8 cellular contexts compared by ENCODE assay signal in the genomic region with DNA sequence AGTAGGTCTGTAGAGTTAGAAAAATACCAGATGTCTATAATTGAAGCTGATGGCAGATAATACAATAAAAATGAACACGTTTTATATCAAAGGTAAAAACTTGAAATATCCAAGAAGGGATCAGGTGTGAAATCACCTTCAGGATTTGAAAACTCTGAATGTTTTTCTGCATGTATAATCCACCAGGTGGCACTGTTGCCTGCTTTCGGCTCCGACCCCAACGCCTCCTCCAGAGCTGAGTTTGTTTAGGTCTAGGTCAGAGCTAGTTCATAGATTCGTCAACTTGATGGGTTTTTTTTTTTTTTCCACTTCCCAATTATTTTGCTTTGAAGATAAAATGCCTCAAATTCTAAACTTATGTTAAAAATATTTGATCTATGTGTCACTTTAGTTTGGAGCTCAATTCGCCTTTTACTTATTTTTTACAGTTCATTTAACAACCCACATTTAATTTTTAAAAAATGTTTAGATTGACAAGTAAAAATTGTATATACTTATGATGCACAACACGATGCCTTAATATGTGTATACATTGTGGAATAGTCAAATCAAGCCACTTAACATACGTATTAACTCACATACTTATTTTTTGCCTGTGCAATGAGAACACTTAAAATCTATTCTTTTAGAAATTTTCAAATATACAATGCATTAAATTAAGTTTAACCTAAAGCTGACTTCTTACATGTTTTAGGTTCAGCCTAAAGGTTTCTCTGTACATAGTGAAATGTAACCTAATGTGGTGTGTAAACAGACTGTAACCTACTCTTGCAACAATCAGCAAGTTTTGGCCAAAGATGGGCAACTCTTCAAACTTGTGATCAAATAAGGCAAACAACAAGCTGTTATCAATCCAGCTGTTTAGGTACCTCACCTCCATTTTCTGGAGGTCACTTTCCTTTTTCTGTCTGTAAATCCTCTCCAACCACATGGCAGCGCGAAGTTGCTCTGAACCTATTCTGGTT. TPM values are rescaled to one million over a fixed set of nuclear protein-coding genes. Genes with fewer than 3 reads are reported as not detected.
DNase-seq lines count a peak whose midpoint lies in the region; ATAC-seq and TF ChIP-seq lines count a peak whose summit lies in the region.

No MANE protein-coding gene starts in this region.

- ATAC-seq in CD8-positive, alpha-beta T cell: no peak
- ATAC-seq in GM21786 (IDR thresholded peaks at IDR 0.05; ENCODE audit: unreplicated experiment) (peak; percentile 52), left colon (peak; percentile 81), GM19455 (IDR thresholded peaks at IDR 0.05; ENCODE audit: unreplicated experiment) (no peak)
- no peak for ATAC-seq in central memory CD8-positive, alpha-beta T cell (replicated peaks; ENCODE audit: extremely low read depth, poor library complexity, severe bottlenecking)

- intact Hi-C loops in CD8-positive, alpha-beta T cell (cut with DNase I, micrococcal nuclease): loop anchor here (1.0 to 10.0 kb wide), 13 partner anchors 132 to 1694 kb away; partner anchors contain the start of genes OPN5 (in 1 of the 2), RCAN2 (in 1 of the 2) and TNFRSF21 (in 1 of the 2)
- intact Hi-C loops in left colon (cut with DNase I, micrococcal nuclease): loop anchor here in 1 of 2 donors (5.0 to 10.0 kb wide), 2 partner anchors 322 to 534 kb away; no protein-coding TSS in a partner anchor

- peak; percentile 6 to 71 (median 48) for DNase-seq in CD8-positive, alpha-beta T cell
- peak; percentile 21 for DNase-seq in NCI-H2171 (lab: John Stamatoyannopoulos, UW)
- DNase-seq in activated CD4-positive, CD25-positive, alpha-beta regulatory T cell treated with anti-CD3 and anti-CD28 coated beads, Interleukin-2, amount 50 U/mL, for 72 hours: peak; percentile 44
- DNase-seq in central memory CD8-positive, alpha-beta T cell (ENCODE audit: low spot score in 2 of 2): peak; percentile 23
- DNase-seq in left colon: peak; percentile 47 to 61
- DNase-seq in stimulated activated CD4-positive, alpha-beta T cell treated with anti-CD3 and anti-CD28 coated beads, Interleukin-4, amount 100 ng/mL, for 24 hours: peak; percentile 63

- peaks cover 3% of the 10 kb centered on the region for H3K36me3 Mint-ChIP-seq in CD8-positive, alpha-beta T cell
- H3K36me3 Mint-ChIP-seq in central memory CD8-positive, alpha-beta T cell (ENCODE audit: insufficient read depth): no peaks in the 10 kb centered on the region

- H3K4me3 Mint-ChIP-seq in CD8-positive, alpha-beta T cell: no peak overlapping the region
- H3K4me3 Mint-ChIP-seq in central memory CD8-positive, alpha-beta T cell: no peak overlapping the region

- POLR2A ChIA-PET in CD8-positive, alpha-beta T cell (lab: Charles Lee): interaction anchor here (0.8 to 1.0 kb wide), 2 partner anchors 39 to 236 kb away, joined by 3 read pairs; no protein-coding TSS in a partner anchor

- no peaks in the 10 kb centered on the region for H3K9me3 ChIP-seq in CD8-positive, alpha-beta T cell (ENCODE audit: low read length)

- H3K4me1 Mint-ChIP-seq in CD8-positive, alpha-beta T cell (ENCODE audit: low read depth): no peaks in the 10 kb centered on the region
- H3K4me1 Mint-ChIP-seq in central memory CD8-positive, alpha-beta T cell: no peaks in the 10 kb centered on the region

- H3K27me3 ChIP-seq in CD8-positive, alpha-beta T cell (ENCODE audit: insufficient read depth, low read length): no peaks in the 10 kb centered on the region

- TF ChIP-seq CTCF in CD8-positive, alpha-beta T cell (IDR thresholded peaks at IDR 0.05): peak; percentile 95

- H3K27ac ChIP-seq in CD8-positive, alpha-beta T cell (ENCODE audit: low read depth, low read length): no peak overlapping the region

- H3K27me3 Mint-ChIP-seq in CD8-positive, alpha-beta T cell (ENCODE audit: low read depth): peaks cover 36% of the 10 kb centered on the region
- peaks cover 32% of the 10 kb centered on the region for H3K27me3 Mint-ChIP-seq in central memory CD8-positive, alpha-beta T cell

- CTCF ChIA-PET in CD8-positive, alpha-beta T cell (lab: Charles Lee): interaction anchor here (0.6 to 5.6 kb wide), 47 partner anchors 10 to 763 kb away, joined by 3 to 115 read pairs (median 4); partner anchors contain the start of genes ENPP4 and ENPP5

- no peak overlapping the region for H3K4me3 ChIP-seq in CD8-positive, alpha-beta T cell (ENCODE audit: low read depth, low read length)

- H3K27ac Mint-ChIP-seq in CD8-positive, alpha-beta T cell: no peak overlapping the region
- H3K27ac Mint-ChIP-seq in central memory CD8-positive, alpha-beta T cell (ENCODE audit: low read depth): no peak overlapping the region

- peaks cover 6% of the 10 kb centered on the region for H3K9me3 Mint-ChIP-seq in CD8-positive, alpha-beta T cell
- H3K9me3 Mint-ChIP-seq in central memory CD8-positive, alpha-beta T cell: peaks cover 14% of the 10 kb centered on the region

- H3K36me3 ChIP-seq in CD8-positive, alpha-beta T cell (ENCODE audit: insufficient read depth, low read length): no peaks in the 10 kb centered on the region

- no peaks in the 10 kb centered on the region for H3K4me1 ChIP-seq in CD8-positive, alpha-beta T cell (ENCODE audit: insufficient read depth, low read length)

RNA-seq across cellular contexts. Expression of gene ENPP4, which starts 39.4 kb away (rescaled TPM):
- 1 to 10 TPM; 6.7 to 6.9 TPM for total RNA-seq in CD8-positive, alpha-beta T cell
- 10 to 100 TPM; 19.1 to 26.3 TPM for total RNA-seq in left colon

Comparison
In these comparisons a context has a peak if more than half of its experiments do, and no peak if none do; other contexts are left out.
1. ATAC-seq: peak in GM21786 (single experiment) and left colon (single experiment); none in CD8-positive, alpha-beta T cell (single experiment), central memory CD8-positive, alpha-beta T cell (single experiment) and GM19455 (single experiment).
2. Peak in every context shown above with its lines, with median percentiles within 50 percentile points of each other: DNase-seq.